30 cellular contexts compared by ENCODE assay signal in the genomic region with DNA sequence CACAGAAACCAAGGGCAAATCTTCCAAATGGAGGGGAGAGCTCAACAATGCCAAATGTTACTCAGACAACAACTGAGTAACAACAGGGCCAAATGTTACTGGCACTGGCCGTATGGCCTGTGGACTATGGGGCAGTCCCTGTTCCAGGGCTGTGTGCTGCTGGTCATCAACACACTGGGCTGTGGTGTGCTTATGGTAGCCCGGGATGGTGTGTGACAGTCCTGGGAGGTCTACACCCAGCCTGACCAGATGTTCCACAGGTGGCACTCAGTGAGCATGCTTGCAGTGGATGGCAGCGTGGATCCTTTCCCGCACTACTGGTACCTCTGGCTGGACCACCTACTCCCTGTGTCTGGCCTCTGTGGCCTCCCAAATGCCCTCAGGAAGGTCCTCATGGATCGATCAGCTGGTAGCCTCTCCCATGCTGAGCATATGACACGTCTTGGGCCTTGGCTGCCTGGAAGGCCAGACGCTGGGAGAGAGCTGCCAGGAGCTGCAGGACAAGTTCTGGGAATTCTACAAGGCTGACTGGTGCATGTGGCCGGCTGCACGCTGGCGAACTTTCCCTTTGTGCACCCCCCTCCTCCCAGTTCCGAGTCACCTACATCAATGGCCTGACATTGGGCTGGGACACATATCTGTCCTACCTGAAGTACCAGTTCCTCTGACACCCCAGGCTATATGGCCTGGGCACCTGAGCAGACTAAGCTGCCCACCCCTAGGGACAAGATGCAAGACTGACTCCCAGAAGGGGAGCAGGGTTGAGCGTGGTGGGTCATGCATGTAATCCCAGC.
"Had no signal": no experiment of that assay in that cellular context is flagged by ENCODE, and none has a peak within 500 bp of the region (broad histone marks: within the 10 kb centered on the region; RNA-seq: fewer than 3 reads in every experiment).

No MANE protein-coding gene starts in this region.

- H3K4me1 ChIP-seq: colonic mucosa, esophagus muscularis mucosa, foreskin keratinocyte, gastroesophageal sphincter, heart right ventricle, lower lobe of right lung, right lobe of liver, suprapubic skin, thyroid gland, vagina had no signal

- H3K9me3 ChIP-seq: colonic mucosa, gastroesophageal sphincter, heart right ventricle, lower lobe of right lung, ovary, right lobe of liver, suprapubic skin, thyroid gland, vagina had no signal

- H3K27ac ChIP-seq: colonic mucosa, epithelial cell of prostate, esophagus muscularis mucosa, foreskin keratinocyte, gastroesophageal sphincter, heart right ventricle, lower lobe of right lung, ovary, right lobe of liver, suprapubic skin, thyroid gland, vagina had no signal

- ATAC-seq: foreskin keratinocyte; gastroesophageal sphincter; heart right ventricle; left ventricle myocardium superior; lower lobe of right lung; naive thymus-derived CD8-positive, alpha-beta T cell; right lobe of liver; stimulated activated naive CD8-positive, alpha-beta T cell treated with anti-CD3 and anti-CD28 coated beads, Interleukin-15, amount 100 ng/mL, for 72 hours had no signal

- H3K36me3 Mint-ChIP-seq: immature natural killer cell; naive thymus-derived CD8-positive, alpha-beta T cell had no signal

- H3K27me3 ChIP-seq: colonic mucosa, esophagus muscularis mucosa, foreskin keratinocyte, gastroesophageal sphincter, ovary, right lobe of liver, suprapubic skin, thyroid gland, vagina had no signal

- H3K27me3 Mint-ChIP-seq: dendritic cell treated with granulocyte-macrophage colony-stimulating factor and Interleukin-4, amounts not matched to agents 40 ng/mL and 50 ng/mL, for 4 days; stimulated activated naive CD8-positive, alpha-beta T cell treated with anti-CD3 and anti-CD28 coated beads, Interleukin-15, amount 100 ng/mL, for 72 hours had no signal

- DNase-seq: colonic mucosa; effector CD8-positive, alpha-beta T cell; endodermal cell; foreskin keratinocyte; heart right ventricle; hippocampal formation; immature natural killer cell; left ventricle myocardium superior; lower lobe of right lung; naive thymus-derived CD8-positive, alpha-beta T cell; nephron progenitor cell; nucleus accumbens; ovary; posterior cingulate gyrus; right lobe of liver; stimulated activated CD4-positive, alpha-beta T cell treated with anti-CD3 and anti-CD28 coated beads, Interleukin-12 subunit alpha, Interleukin-12 subunit beta, amount 100 ng/mL, for 4 hours; stimulated activated CD4-positive, alpha-beta T cell treated with anti-CD3 and anti-CD28 coated beads, Interleukin-1b, Interleukin-23, amount 100 ng/mL, for 48 hours; stimulated activated CD4-positive, alpha-beta T cell treated with anti-CD3 and anti-CD28 coated beads, Interleukin-4, amount 100 ng/mL, for 1 hour; stimulated activated CD8-positive, alpha-beta memory T cell treated with anti-CD3 and anti-CD28 coated beads, Interleukin-4, amount 100 ng/mL, for 48 hours; stimulated activated naive CD4-positive, alpha-beta T cell; stimulated activated naive CD8-positive, alpha-beta T cell treated with anti-CD3 and anti-CD28 coated beads, Interleukin-15, amount 100 ng/mL, for 72 hours; thyroid gland; trophoblast cell had no signal

- H3K4me1 Mint-ChIP-seq: endodermal cell; immature natural killer cell; naive thymus-derived CD8-positive, alpha-beta T cell; nephron progenitor cell; stimulated activated naive CD8-positive, alpha-beta T cell treated with anti-CD3 and anti-CD28 coated beads, Interleukin-15, amount 100 ng/mL, for 72 hours had no signal

- H3K4me3 ChIP-seq: colonic mucosa, esophagus muscularis mucosa, gastroesophageal sphincter, heart right ventricle, lower lobe of right lung, ovary, right lobe of liver, smooth muscle cell, suprapubic skin, thyroid gland, vagina had no signal

- H3K4me3 Mint-ChIP-seq: dendritic cell treated with granulocyte-macrophage colony-stimulating factor and Interleukin-4, amounts not matched to agents 40 ng/mL and 50 ng/mL, for 4 days; endodermal cell; immature natural killer cell; naive thymus-derived CD8-positive, alpha-beta T cell; nephron progenitor cell; stimulated activated naive CD8-positive, alpha-beta T cell treated with anti-CD3 and anti-CD28 coated beads, Interleukin-15, amount 100 ng/mL, for 72 hours had no signal

- H3K36me3 ChIP-seq: colonic mucosa, esophagus muscularis mucosa, gastroesophageal sphincter, heart right ventricle, lower lobe of right lung, ovary, right lobe of liver, suprapubic skin, thyroid gland, vagina had no signal

- H3K27ac Mint-ChIP-seq: dendritic cell treated with granulocyte-macrophage colony-stimulating factor and Interleukin-4, amounts not matched to agents 40 ng/mL and 50 ng/mL, for 4 days; endodermal cell; immature natural killer cell; naive thymus-derived CD8-positive, alpha-beta T cell; nephron progenitor cell; stimulated activated naive CD8-positive, alpha-beta T cell treated with anti-CD3 and anti-CD28 coated beads, Interleukin-15, amount 100 ng/mL, for 72 hours had no signal

- H3K9me3 Mint-ChIP-seq: dendritic cell treated with granulocyte-macrophage colony-stimulating factor and Interleukin-4, amounts not matched to agents 40 ng/mL and 50 ng/mL, for 4 days; immature natural killer cell; stimulated activated naive CD8-positive, alpha-beta T cell treated with anti-CD3 and anti-CD28 coated beads, Interleukin-15, amount 100 ng/mL, for 72 hours had no signal
